ENCODE assay signal across 19 cellular contexts in genomic region chr12:12399161-12399560, GRCh38. TPM values are rescaled to one million over a fixed set of nuclear protein-coding genes. Genes with fewer than 3 reads are reported as not detected.
A peak's percentile ranks its signal among the peaks of the same experiment; 100 is the strongest.
DNase-seq lines count a peak whose midpoint lies in the region; ATAC-seq, FAIRE-seq and TF ChIP-seq lines count a peak whose summit lies in the region.
"Had no signal": no experiment of that assay in that cellular context is flagged by ENCODE, and none has a peak within 500 bp of the region (broad histone marks: within the 10 kb centered on the region; RNA-seq: fewer than 3 reads in every experiment).

No MANE protein-coding gene starts in this region.

- no peaks in the 10 kb centered on the region for H3K9me3 Mint-ChIP-seq in CD8-positive, alpha-beta memory T cell

- POLR2A ChIA-PET in CD8-positive, alpha-beta memory T cell (lab: Charles Lee): no interaction called here
- POLR2A ChIA-PET in PC-9 (lab: Charles Lee; ENCODE audit: unreplicated experiment): interaction anchor here (0.7 kb wide), 1 partner anchor 500 kb away, joined by 3 read pairs; no protein-coding TSS in a partner anchor

- H3K4me3 Mint-ChIP-seq in CD8-positive, alpha-beta memory T cell: no peak overlapping the region
- H3K4me3 Mint-ChIP-seq: activated CD4-positive, alpha-beta T cell treated with anti-CD3 and anti-CD28 coated beads for 36 hours; T-helper 1 cell treated with Interleukin-12 subunit alpha and Interleukin-12 subunit beta and Interleukin-4 antibody, amounts not matched to agents 30 μg/mL and 1 μg/mL, for 36 hours had no signal

- H3K4me1 Mint-ChIP-seq in CD8-positive, alpha-beta memory T cell: peaks cover 32 to 67% (median 64%) of the 10 kb centered on the region in 3 donors

- H3K79me2 ChIP-seq in PC-9 (ENCODE audit: low read depth): peaks cover 7% of the 10 kb centered on the region; the same call in 1 of the 2 replicates

- H4K20me1 ChIP-seq in PC-9 (ENCODE audit: insufficient read depth): no peaks in the 10 kb centered on the region
- H4K20me1 ChIP-seq: BLaER1 had no signal

- H3K4me3 ChIP-seq in CD8-positive, alpha-beta memory T cell (ENCODE audit: low read length): no peak overlapping the region
- H3K4me3 ChIP-seq in PC-9: no peak overlapping the region
- no peak overlapping the region for H3K4me3 ChIP-seq in iPS-15b (ENCODE audit: low read depth, low read length)
- H3K4me3 ChIP-seq in small intestine (ENCODE audit: low read depth in 1 of 2, low read length in 2 of 2): no peak overlapping the region
- H3K4me3 ChIP-seq: adrenal gland, BLaER1, colonic mucosa, lung, sigmoid colon had no signal

- peaks cover 7 to 23% (median 17%) of the 10 kb centered on the region in 3 donors for H3K36me3 Mint-ChIP-seq in CD8-positive, alpha-beta memory T cell

- ATAC-seq in HG03139 (IDR thresholded peaks at IDR 0.05; ENCODE audit: unreplicated experiment) (no peak), HG03565 (IDR thresholded peaks at IDR 0.05; ENCODE audit: unreplicated experiment) (no peak)
- ATAC-seq: activated CD4-positive, alpha-beta T cell treated with anti-CD3 and anti-CD28 coated beads for 36 hours had no signal

- peaks cover 8% of the 10 kb centered on the region for H3K4me1 ChIP-seq in CD8-positive, alpha-beta memory T cell (ENCODE audit: insufficient read depth, low read length)
- H3K4me1 ChIP-seq in PC-9 (replicated peaks; ENCODE audit: insufficient read depth) (peaks cover 27% of the 10 kb centered on the region), iPS-15b (ENCODE audit: control insufficient read depth, insufficient read depth, low read length) (peaks cover 17% of the 10 kb centered on the region), small intestine (ENCODE audit: control insufficient read depth in 2 of 2, insufficient read depth in 1 of 2, low read depth in 1 of 2, low read length in 1 of 2) (peaks cover 0 to 4% of the 10 kb centered on the region in 2 donors)
- H3K4me1 ChIP-seq: colonic mucosa had no signal

- peaks cover 25% of the 10 kb centered on the region for H3F3A ChIP-seq in PC-9 (ENCODE audit: insufficient read depth, low read depth)

- 88 to 96% (median 91%) methylated on average over 1 of the region's 1 CpG for WGBS in small intestine, 3 donors

- H3K36me3 ChIP-seq in CD8-positive, alpha-beta memory T cell (ENCODE audit: insufficient read depth, low read length): no peaks in the 10 kb centered on the region
- H3K36me3 ChIP-seq in PC-9 (ENCODE audit: low read depth) (0 out of 2 replicates have a peak, but pooled peaks cover 3% of the 10 kb centered on the region), iPS-15b (ENCODE audit: control insufficient read depth, insufficient read depth, low read length) (no peaks in the 10 kb centered on the region), small intestine (ENCODE audit: control insufficient read depth in 2 of 2, insufficient read depth in 2 of 2, low read length in 2 of 2) (no peaks in the 10 kb centered on the region)
- H3K36me3 ChIP-seq: adrenal gland, BLaER1, colonic mucosa, sigmoid colon had no signal

- H3K27ac Mint-ChIP-seq in CD8-positive, alpha-beta memory T cell: peak overlapping the region in 7 of 8 donors; percentile 7 to 61 (median 45)
- H3K27ac Mint-ChIP-seq: activated CD4-positive, alpha-beta T cell treated with anti-CD3 and anti-CD28 coated beads for 36 hours; T-helper 1 cell treated with Interleukin-12 subunit alpha and Interleukin-12 subunit beta and Interleukin-4 antibody, amounts not matched to agents 30 μg/mL and 1 μg/mL, for 36 hours had no signal

- no peaks in the 10 kb centered on the region for H3K27me3 Mint-ChIP-seq in CD8-positive, alpha-beta memory T cell
- H3K27me3 Mint-ChIP-seq: activated CD4-positive, alpha-beta T cell treated with anti-CD3 and anti-CD28 coated beads for 36 hours had no signal

- BruUV-seq in PC-9 (replicated peaks; lab: Mats Ljungman, UMichigan): no TSS peak

- no peaks in the 10 kb centered on the region for H3K9me2 ChIP-seq in PC-9 (ENCODE audit: insufficient read depth)

- H3K4me2 ChIP-seq in PC-9: 0 out of 2 replicates have a peak overlapping the region, but pooled peaks have one; percentile 43
- H3K4me2 ChIP-seq: BLaER1 had no signal

- DNase-seq in CD8-positive, alpha-beta memory T cell: no peak
- DNase-seq in PC-9 (no peak), substantia nigra (lab: John Stamatoyannopoulos, UW) (no peak), retina (no peak), small intestine (no peak)
- DNase-seq: activated CD4-positive, alpha-beta T cell treated with anti-CD3 and anti-CD28 coated beads for 36 hours; activated T-cell treated with anti-CD3 and anti-CD28 coated beads, Interleukin-2, amount 50 U/mL, for 1 hour; colonic mucosa; NCI-H2029; sigmoid colon; stimulated activated naive CD4-positive, alpha-beta T cell had no signal

- no peak for TF ChIP-seq CTCF in PC-9 (conservative IDR thresholded peaks at IDR 0.05)

- no peak overlapping the region for H2AFZ ChIP-seq in PC-9

- no peaks in the 10 kb centered on the region for H3K27me3 ChIP-seq in CD8-positive, alpha-beta memory T cell (ENCODE audit: insufficient read depth, low read length, poor library complexity, severe bottlenecking)
- H3K27me3 ChIP-seq in PC-9 (ENCODE audit: insufficient read depth, low read depth) (no peaks in the 10 kb centered on the region), iPS-15b (ENCODE audit: control insufficient read depth, insufficient read depth, low read length) (no peaks in the 10 kb centered on the region), small intestine (ENCODE audit: control insufficient read depth in 2 of 2, insufficient read depth in 2 of 2, low read length in 2 of 2) (no peaks in the 10 kb centered on the region)
- H3K27me3 ChIP-seq: adrenal gland, BLaER1, colonic mucosa, sigmoid colon had no signal

- peak overlapping the region; percentile 17 for H3K9ac ChIP-seq in iPS-15b (ENCODE audit: low read depth, low read length)
- H3K9ac ChIP-seq: BLaER1 had no signal

- no peak for FAIRE-seq in small intestine (lab: Jason Lieb, UNC)

- no peaks in the 10 kb centered on the region for H3K9me3 ChIP-seq in CD8-positive, alpha-beta memory T cell (ENCODE audit: low read length)
- no peaks in the 10 kb centered on the region for H3K9me3 ChIP-seq in PC-9 (ENCODE audit: insufficient read depth, low read depth)
- H3K9me3 ChIP-seq in iPS-15b (ENCODE audit: control insufficient read depth, insufficient read depth, low read length): no peaks in the 10 kb centered on the region
- H3K9me3 ChIP-seq in small intestine (ENCODE audit: control insufficient read depth, low read depth): no peaks in the 10 kb centered on the region
- H3K9me3 ChIP-seq: adrenal gland, BLaER1, colonic mucosa, sigmoid colon had no signal

- CTCF ChIA-PET in CD8-positive, alpha-beta memory T cell (lab: Charles Lee): no interaction called here
- CTCF ChIA-PET in PC-9 (lab: Charles Lee): interaction anchor here (0.6 to 0.9 kb wide), 4 partner anchors 22 to 148 kb away, joined by 3 to 6 read pairs (median 3); no protein-coding TSS in a partner anchor

- no peak overlapping the region for H3K27ac ChIP-seq in CD8-positive, alpha-beta memory T cell (ENCODE audit: low read depth, low read length)
- 0 out of 2 replicates have a peak overlapping the region, but pooled peaks have one; percentile 51 for H3K27ac ChIP-seq in PC-9
- H3K27ac ChIP-seq in substantia nigra (ENCODE audit: low read depth, low read length, poor library complexity, severe bottlenecking): peak overlapping the region; percentile 58
- no peak overlapping the region for H3K27ac ChIP-seq in small intestine (ENCODE audit: low read depth in 1 of 2, low read length in 1 of 2)
- H3K27ac ChIP-seq: BLaER1, RWPE1 had no signal

- intact Hi-C loops in PC-9 (cut with micrococcal nuclease; ENCODE audit: unreplicated experiment): no loop called here

RNA-seq across cellular contexts. Expression of gene BORCS5, which starts 42.3 kb away (rescaled TPM):
- 10 to 100 TPM; 36.4 to 39.7 TPM for total RNA-seq in CD8-positive, alpha-beta memory T cell
- 22.0 TPM for polyA plus RNA-seq in CD8-positive, alpha-beta memory T cell
- total RNA-seq in PC-9 (2021): 18.2 and 19.7 TPM in 2 replicates
- 1 to 10 TPM; 2.2 to 7.5 (median 3.8) TPM for polyA plus RNA-seq in small intestine

RNA-seq across cellular contexts. Expression of gene MANSC1, which starts 49.1 kb away (rescaled TPM):
- under 1 TPM; 0.31 to 0.42 TPM for total RNA-seq in CD8-positive, alpha-beta memory T cell
- 0.49 TPM for polyA plus RNA-seq in CD8-positive, alpha-beta memory T cell
- 25.5 and 32.0 TPM in 2 replicates for total RNA-seq in PC-9 (2021)
- polyA plus RNA-seq in small intestine: 10 to 100 TPM in 1 of 3 donors, 1 to 10 TPM in 2; 5.4 to 23.4 (median 6.8) TPM

Comparison
In these comparisons a context has a peak if more than half of its experiments do, and no peak if none do; other contexts are left out.
1. H3K27ac ChIP-seq: peak in PC-9 (single experiment) and substantia nigra (single experiment); none in CD8-positive, alpha-beta memory T cell (single experiment) and small intestine (0 of 2).
2. RNA of gene MANSC1, which starts 49.1 kb away (total RNA-seq): 25.5 to 32.0 TPM in PC-9; 0.31 to 0.42 TPM in CD8-positive, alpha-beta memory T cell; every median in the first group is over 10 times any median in the second.